ENCODE assay signal across 29 cellular contexts in genomic region chr1:16461681-16462080, GRCh38. TPM values are rescaled to one million over a fixed set of nuclear protein-coding genes. Genes with fewer than 3 reads are reported as not detected.
DNase-seq lines count a peak whose midpoint lies in the region; ATAC-seq, FAIRE-seq and TF ChIP-seq lines count a peak whose summit lies in the region.
"Had no signal": no experiment of that assay in that cellular context is flagged by ENCODE, and none has a peak within 500 bp of the region (broad histone marks: within the 10 kb centered on the region; RNA-seq: fewer than 3 reads in every experiment).

No MANE protein-coding gene starts in this region.

- TF ChIP-seq RAD21 in GM12878 (IDR thresholded peaks at IDR 0.05; ENCODE audit: insufficient read depth, low read depth, low read length) = no peak

- no peaks in the 10 kb centered on the region for H3K4me1 ChIP-seq in CD4-positive, alpha-beta memory T cell (ENCODE audit: insufficient read depth, low read length)
- H3K4me1 ChIP-seq in HEK293 (ENCODE audit: control insufficient read depth, insufficient read depth, low read length) = no peaks in the 10 kb centered on the region
- no peaks in the 10 kb centered on the region for H3K4me1 ChIP-seq in GM12878 (ENCODE audit: control insufficient read depth, insufficient read depth, low read length)
- H3K4me1 ChIP-seq in naive thymus-derived CD4-positive, alpha-beta T cell (ENCODE audit: control insufficient read depth in 2 of 2, insufficient read depth in 2 of 2, low read length in 2 of 2) = no peaks in the 10 kb centered on the region
- no peaks in the 10 kb centered on the region for H3K4me1 ChIP-seq in right cardiac atrium (ENCODE audit: control insufficient read depth, insufficient read depth, low read length)

- no peak overlapping the region for H3K4me3 Mint-ChIP-seq in CD4-positive, alpha-beta memory T cell
- H3K4me3 Mint-ChIP-seq in naive thymus-derived CD4-positive, alpha-beta T cell = no peak overlapping the region
- no peak overlapping the region for H3K4me3 Mint-ChIP-seq in endothelial cell (ENCODE audit: unreplicated experiment)
- H3K4me3 Mint-ChIP-seq: central memory CD8-positive, alpha-beta T cell; naive B cell had no signal

- DNase-seq in CD4-positive, alpha-beta memory T cell = no peak
- no peak for DNase-seq in GM12878 (ENCODE audit: low read depth, low spot score)
- no peak for DNase-seq in naive thymus-derived CD4-positive, alpha-beta T cell
- DNase-seq in endothelial cell (ENCODE audit: low spot score) = no peak
- no peak for DNase-seq in amniotic stem cell (lab: John Stamatoyannopoulos, UW)
- DNase-seq in right cardiac atrium = no peak
- DNase-seq: activated CD4-positive, alpha-beta T cell treated with anti-CD3 and anti-CD28 coated beads, Interleukin-2, amount 50 U/mL, for 48 hours; activated gamma-delta T cell treated with Interleukin-2 at 50 U/mL for 16 hours; EL; head of caudate nucleus; left colon; mesenchymal stem cell; MM.1S; naive B cell; NCI-H1417 treated with DMSO at 0.1 percent for 48 hours; NCI-H2081 treated with DMSO at 0.1 percent for 48 hours; NCI-H446; OCI-M1; stimulated activated CD4-positive, alpha-beta T cell treated with anti-CD3 and anti-CD28 coated beads, Interleukin-4, amount 100 ng/mL, for 24 hours; stimulated activated naive CD8-positive, alpha-beta T cell treated with anti-CD3 and anti-CD28 coated beads, Interleukin-15, Interleukin-2, amounts not matched to agents 100 U/mL and 50 U/mL, for 24 hours; T1000 had no signal

- no peaks in the 10 kb centered on the region for H3K9me3 ChIP-seq in CD4-positive, alpha-beta memory T cell (ENCODE audit: control insufficient read depth in 1 of 2, low read length in 2 of 2)
- H3K9me3 ChIP-seq in HEK293 (ENCODE audit: control insufficient read depth, insufficient read depth, low read depth, low read length) (no peaks in the 10 kb centered on the region), GM12878 (replicated peaks; ENCODE audit: control insufficient read depth, insufficient read depth, low read length) (no peaks in the 10 kb centered on the region), right cardiac atrium (ENCODE audit: control insufficient read depth, low read length) (no peaks in the 10 kb centered on the region)
- H3K9me3 ChIP-seq in naive thymus-derived CD4-positive, alpha-beta T cell (ENCODE audit: control insufficient read depth in 2 of 3, low read length in 3 of 3) = no peaks in the 10 kb centered on the region
- H3K9me3 ChIP-seq: ascending aorta, thoracic aorta had no signal

- H3K4me1 Mint-ChIP-seq in CD4-positive, alpha-beta memory T cell = peaks cover 0 to 9% (median 6%) of the 10 kb centered on the region in 4 donors
- peaks cover 0 to 18% (median 6%) of the 10 kb centered on the region in 7 donors for H3K4me1 Mint-ChIP-seq in naive thymus-derived CD4-positive, alpha-beta T cell
- H3K4me1 Mint-ChIP-seq in endothelial cell (ENCODE audit: unreplicated experiment) = no peaks in the 10 kb centered on the region

- no peak overlapping the region for H3K4me3 ChIP-seq in CD4-positive, alpha-beta memory T cell (ENCODE audit: low read length in 2 of 2)
- H3K4me3 ChIP-seq in HEK293 (ENCODE audit: low read depth, low read length) (no peak overlapping the region), GM12878 (no peak overlapping the region), right cardiac atrium (ENCODE audit: low read length) (no peak overlapping the region)
- no peak overlapping the region for H3K4me3 ChIP-seq in naive thymus-derived CD4-positive, alpha-beta T cell (ENCODE audit: low read length)
- H3K4me3 ChIP-seq: ascending aorta, thoracic aorta had no signal

- in situ Hi-C loops in GM12878 (cut with MboI) = no loop called here

- TF ChIP-seq POLR2A in GM12878 (IDR thresholded peaks at IDR 0.05; ENCODE audit: low read depth, low read length) = no peak

- POLR2A ChIA-PET in CD4-positive, alpha-beta memory T cell (lab: Charles Lee; ENCODE audit: partially characterized antibody) = no interaction called here
- POLR2A ChIA-PET in HEK293 (lab: Yijun Ruan, JAX) = no interaction called here
- POLR2A ChIA-PET in GM12878 (lab: Charles Lee) = interaction anchor here (1.5 kb wide), 1 partner anchor 12 kb away, joined by 5 read pairs; no protein-coding TSS in a partner anchor
- POLR2A ChIA-PET in naive thymus-derived CD4-positive, alpha-beta T cell (lab: Charles Lee) = interaction anchor here (1.2 kb wide), 1 partner anchor 627 kb away, joined by 3 read pairs; no protein-coding TSS in a partner anchor

- H3K27me3 Mint-ChIP-seq in CD4-positive, alpha-beta memory T cell = no peaks in the 10 kb centered on the region
- H3K27me3 Mint-ChIP-seq in naive thymus-derived CD4-positive, alpha-beta T cell = no peaks in the 10 kb centered on the region
- H3K27me3 Mint-ChIP-seq in endothelial cell (ENCODE audit: unreplicated experiment) = peaks cover 1% of the 10 kb centered on the region
- H3K27me3 Mint-ChIP-seq: central memory CD8-positive, alpha-beta T cell; naive B cell had no signal

- WGBS in GM12878 (ENCODE audit: insufficient coverage, insufficient replicate concordance, low lambda C conversion rate, missing lambda C conversion rate) = 96% methylated on average over 3 of the region's 3 CpGs
- 94% methylated on average over 3 of the region's 3 CpGs for WGBS in right cardiac atrium

- RAD21 ChIA-PET in GM12878 (lab: Charles Lee; ENCODE audit: unreplicated experiment) = no interaction called here

- no peaks in the 10 kb centered on the region for H4K20me1 ChIP-seq in GM12878 (ENCODE audit: control insufficient read depth, insufficient read depth)

- intact Hi-C loops in CD4-positive, alpha-beta memory T cell (cut with micrococcal nuclease) = no loop called here
- intact Hi-C loops in GM12878 (cut with micrococcal nuclease; ENCODE audit: unreplicated experiment) (no loop called here), right cardiac atrium (cut with DNase I) (no loop called here)
- intact Hi-C loops in naive thymus-derived CD4-positive, alpha-beta T cell (cut with micrococcal nuclease) = no loop called here

- ATAC-seq in GM12878 (no peak), right cardiac atrium (no peak)
- no peak for ATAC-seq in naive thymus-derived CD4-positive, alpha-beta T cell
- ATAC-seq: left colon; stimulated activated naive CD8-positive, alpha-beta T cell treated with anti-CD3 and anti-CD28 coated beads, Interleukin-15, Interleukin-2, amounts not matched to agents 100 U/mL and 50 U/mL, for 24 hours had no signal

- FAIRE-seq in GM12878 (lab: Jason Lieb, UNC) = no peak
- FAIRE-seq: GM19239 had no signal

- peaks cover 41% of the 10 kb centered on the region for H3K36me3 ChIP-seq in CD4-positive, alpha-beta memory T cell (ENCODE audit: insufficient read depth, low read length)
- H3K36me3 ChIP-seq in HEK293 (ENCODE audit: control insufficient read depth in 2 of 2, insufficient read depth in 1 of 2, low read length in 2 of 2) (peaks cover 18 to 71% of the 10 kb centered on the region in 2 experiments; a peak in 2 of 3 replicates), GM12878 (ENCODE audit: control insufficient read depth in 2 of 2, insufficient read depth in 2 of 2, low read length in 1 of 2) (peaks cover 8 to 38% of the 10 kb centered on the region in 2 experiments; a peak in 3 of 4 replicates)
- H3K36me3 ChIP-seq in naive thymus-derived CD4-positive, alpha-beta T cell (ENCODE audit: control insufficient read depth in 2 of 3, insufficient read depth in 3 of 3, low read length in 3 of 3) = peaks cover 10 to 65% (median 10%) of the 10 kb centered on the region in 3 experiments

- H3K27ac ChIP-seq in CD4-positive, alpha-beta memory T cell (ENCODE audit: low read depth, low read length) = no peak overlapping the region
- H3K27ac ChIP-seq in HEK293 (ENCODE audit: extremely low read depth, low read depth, low read length) = no peak overlapping the region
- H3K27ac ChIP-seq in GM12878 (ENCODE audit: control insufficient read depth, insufficient read depth) = no peak overlapping the region
- H3K27ac ChIP-seq in naive thymus-derived CD4-positive, alpha-beta T cell (ENCODE audit: low read depth, low read length) = no peak overlapping the region
- H3K27ac ChIP-seq in right cardiac atrium (ENCODE audit: low read length) = no peak overlapping the region
- H3K27ac ChIP-seq: ascending aorta, C4-2B, thoracic aorta had no signal

- H3K4me2 ChIP-seq in GM12878 (ENCODE audit: control insufficient read depth, insufficient read depth) = no peak overlapping the region

- SMC1A ChIA-PET in GM12878 (lab: Charles Lee; ENCODE audit: uncharacterized antibody, unreplicated experiment) = no interaction called here

- H3K9ac ChIP-seq in GM12878 (ENCODE audit: control insufficient read depth, insufficient read depth, low read length) = no peak overlapping the region

- no peak overlapping the region for H2AFZ ChIP-seq in GM12878 (ENCODE audit: control insufficient read depth, low read depth, low read length)

- peaks cover 24 to 67% of the 10 kb centered on the region in 2 donors for H3K36me3 Mint-ChIP-seq in CD4-positive, alpha-beta memory T cell
- peaks cover 4 to 39% (median 19%) of the 10 kb centered on the region in 5 donors for H3K36me3 Mint-ChIP-seq in naive thymus-derived CD4-positive, alpha-beta T cell
- H3K36me3 Mint-ChIP-seq in endothelial cell (ENCODE audit: low read depth, unreplicated experiment) = peaks cover 42% of the 10 kb centered on the region
- H3K36me3 Mint-ChIP-seq: naive B cell had no signal

- TF ChIP-seq EP300 in GM12878 (IDR thresholded peaks at IDR 0.05; ENCODE audit: borderline replicate concordance in 1 of 2, control insufficient read depth in 1 of 2, low read depth in 2 of 2, low read length in 2 of 2) = no peak

- no peak for TF ChIP-seq CTCF in HEK293 (tag by site-specific recombination; IDR thresholded peaks at IDR 0.05)
- TF ChIP-seq CTCF in GM12878 (IDR thresholded peaks at IDR 0.05 in 2 of 3, conservative IDR thresholded peaks at IDR 0.05 in 1 of 3; ENCODE audit: control insufficient read depth in 2 of 3, extremely low read depth in 1 of 3, insufficient read depth in 1 of 3, low read depth in 3 of 3, low read length in 3 of 3) = no peak
- TF ChIP-seq CTCF in endothelial cell (IDR thresholded peaks at IDR 0.05; ENCODE audit: unreplicated experiment) = no peak

- BruUV-seq in GM12878 (replicated peaks; lab: Mats Ljungman, UMichigan) = no TSS peak

- peak overlapping the region in 4 of 7 donors; percentile 48 to 83 (median 66) for H3K27ac Mint-ChIP-seq in CD4-positive, alpha-beta memory T cell
- peak overlapping the region in 8 of 9 donors; percentile 2 to 61 (median 44) for H3K27ac Mint-ChIP-seq in naive thymus-derived CD4-positive, alpha-beta T cell
- no peak overlapping the region for H3K27ac Mint-ChIP-seq in endothelial cell (ENCODE audit: unreplicated experiment)

- H3K27me3 ChIP-seq in CD4-positive, alpha-beta memory T cell (ENCODE audit: insufficient read depth, low read length) = no peaks in the 10 kb centered on the region
- H3K27me3 ChIP-seq in GM12878 (replicated peaks in 1 of 2; ENCODE audit: control insufficient read depth in 2 of 2, insufficient read depth in 2 of 2, low read length in 1 of 2) (no peaks in the 10 kb centered on the region), right cardiac atrium (ENCODE audit: control insufficient read depth, insufficient read depth) (no peaks in the 10 kb centered on the region)
- no peaks in the 10 kb centered on the region for H3K27me3 ChIP-seq in naive thymus-derived CD4-positive, alpha-beta T cell (ENCODE audit: control insufficient read depth in 2 of 2, insufficient read depth in 2 of 2, low read length in 2 of 2)
- H3K27me3 ChIP-seq: ascending aorta had no signal

- no peaks in the 10 kb centered on the region for H3K79me2 ChIP-seq in GM12878 (ENCODE audit: control insufficient read depth, insufficient read depth, low read length)

- no peaks in the 10 kb centered on the region for H3K9me3 Mint-ChIP-seq in CD4-positive, alpha-beta memory T cell
- peaks cover 0 to 2% (median 0%) of the 10 kb centered on the region in 11 donors for H3K9me3 Mint-ChIP-seq in naive thymus-derived CD4-positive, alpha-beta T cell
- no peaks in the 10 kb centered on the region for H3K9me3 Mint-ChIP-seq in endothelial cell (ENCODE audit: unreplicated experiment)
- H3K9me3 Mint-ChIP-seq: central memory CD8-positive, alpha-beta T cell; naive B cell had no signal

- CTCF ChIA-PET in CD4-positive, alpha-beta memory T cell (lab: Charles Lee; ENCODE audit: partially characterized antibody) = interaction anchor here (0.8 to 1.0 kb wide), 2 partner anchors 19 to 31 kb away, joined by 3 read pairs; no protein-coding TSS in a partner anchor
- CTCF ChIA-PET in HEK293 (lab: Yijun Ruan, JAX) (no interaction called here), GM12878 (lab: Yijun Ruan, JAX) (no interaction called here)
- CTCF ChIA-PET in naive thymus-derived CD4-positive, alpha-beta T cell (lab: Charles Lee) = no interaction called here

RNA-seq across cellular contexts. Expression of gene NECAP2, which starts 21.2 kb away (rescaled TPM):
- 100 to 1,000 TPM; 154 to 165 TPM for total RNA-seq in CD4-positive, alpha-beta memory T cell
- 100 to 1,000 TPM; 243 to 341 TPM for polyA plus RNA-seq in CD4-positive, alpha-beta memory T cell
- 90.9 and 92.9 TPM in 2 replicates for total RNA-seq in GM12878 (2013; cell fraction: nucleolus; rRNA removed)
- 76.6 and 76.9 TPM in 2 replicates for total RNA-seq in GM12878 (2014; rRNA removed)
- total RNA-seq in GM12878 (2014; rRNA removed; fragmentation: Illumina TruSeq; extraction: Trizol) = 53.1 and 56.2 TPM in 2 replicates
- 51.3 and 55.4 TPM in 2 replicates for total RNA-seq in GM12878 (2021)
- polyA plus RNA-seq in GM12878 (2011; ENCODE audit: low read depth) = 34.9 TPM
- 78.9 and 98.0 TPM in 2 replicates for polyA plus RNA-seq in GM12878 (2011; rRNA removed)
- polyA plus RNA-seq in GM12878 (2011; cell fraction: cytosol; rRNA removed) = 113 and 116 TPM in 2 replicates
- 88.8 and 94.5 TPM in 2 replicates for polyA plus RNA-seq in GM12878 (2011; cell fraction: nucleus; rRNA removed)
- 63.5 and 63.9 TPM in 2 replicates for polyA plus RNA-seq in GM12878 (2012)
- polyA plus RNA-seq in GM12878 (2014; fragmentation: Illumina TruSeq; extraction: Trizol) = 52.1 and 54.9 TPM in 2 replicates
- 10 to 100 TPM; 16.3 to 21.1 TPM for polyA plus RNA-seq in GM12878 (2014; fragmentation: Nextera tagmentation; extraction: Ambion mirVana)
- 62.7 and 69.3 TPM in 2 replicates for polyA plus RNA-seq in GM12878 (2014; rRNA removed)
- 10 to 100 TPM; 58.7 to 59.2 TPM for polyA plus RNA-seq in GM12878 (2016; fragmentation: Nextera tagmentation; extraction: Ambion mirVana)
- polyA minus RNA-seq in GM12878 (2011; rRNA and poly(A)+ RNA removed) = 61.8 and 105 TPM in 2 replicates
- 24.5 and 33.2 TPM in 2 replicates for polyA minus RNA-seq in GM12878 (2011; cell fraction: cytosol; rRNA and poly(A)+ RNA removed)
- 42.2 and 50.8 TPM in 2 replicates for polyA minus RNA-seq in GM12878 (2011; cell fraction: nucleus; rRNA and poly(A)+ RNA removed)
- total RNA-seq in naive thymus-derived CD4-positive, alpha-beta T cell = 100 to 1,000 TPM in 4 of 5 experiments, 10 to 100 TPM in 1; 98.2 to 161 (median 148) TPM
- 100 to 1,000 TPM; 258 to 264 TPM for polyA plus RNA-seq in naive thymus-derived CD4-positive, alpha-beta T cell
- total RNA-seq in endothelial cell (ENCODE audit: unreplicated experiment) = 192 TPM
- total RNA-seq in right cardiac atrium = 10 to 100 TPM; 14.1 to 19.0 (median 18.1) TPM
- polyA plus RNA-seq in right cardiac atrium = 14.6 TPM

RNA-seq across cellular contexts. Expression of gene SPATA21, which starts 24.5 kb away (rescaled TPM):
- not detected for total RNA-seq in CD4-positive, alpha-beta memory T cell
- not detected for polyA plus RNA-seq in CD4-positive, alpha-beta memory T cell
- total RNA-seq in GM12878 (2013; cell fraction: nucleolus; rRNA removed) = not detected in 2 replicates
- total RNA-seq in GM12878 (2014; rRNA removed) (0.28 and 0.33 TPM in 2 replicates), GM12878 (2014; rRNA removed; fragmentation: Illumina TruSeq; extraction: Trizol) (not detected in 2 replicates), GM12878 (2021) (0.05 TPM in 2 replicates), endothelial cell (ENCODE audit: unreplicated experiment) (not detected), right cardiac atrium (not detected)
- not detected for polyA plus RNA-seq in GM12878 (2011; ENCODE audit: low read depth)
- polyA plus RNA-seq in GM12878 (2011; rRNA removed) (0.14 and 0.57 TPM in 2 replicates), GM12878 (2014; fragmentation: Illumina TruSeq; extraction: Trizol) (0.09 and 0.33 TPM in 2 replicates), GM12878 (2014; fragmentation: Nextera tagmentation; extraction: Ambion mirVana) (1 to 10 TPM in 1 of 2 experiments, under 1 TPM in 1; 0.24 to 1.1 TPM), GM12878 (2014; rRNA removed) (0.03 and 0.09 TPM in 2 replicates), GM12878 (2016; fragmentation: Nextera tagmentation; extraction: Ambion mirVana) (under 1 TPM; 0.19 to 0.60 TPM), right cardiac atrium (0.23 TPM)
- polyA plus RNA-seq in GM12878 (2011; cell fraction: cytosol; rRNA removed) = 0.42 and 0.45 TPM in 2 replicates
- polyA plus RNA-seq in GM12878 (2011; cell fraction: nucleus; rRNA removed) = 2.0 and 2.6 TPM in 2 replicates
- 0.07 TPM in 1 of 2 replicates, not detected in the other for polyA plus RNA-seq in GM12878 (2012)
- 0.07 and 0.15 TPM in 2 replicates for polyA minus RNA-seq in GM12878 (2011; rRNA and poly(A)+ RNA removed)
- not detected in 2 replicates for polyA minus RNA-seq in GM12878 (2011; cell fraction: cytosol; rRNA and poly(A)+ RNA removed)
- polyA minus RNA-seq in GM12878 (2011; cell fraction: nucleus; rRNA and poly(A)+ RNA removed) = 0.24 TPM in 1 of 2 replicates, not detected in the other
- total RNA-seq in naive thymus-derived CD4-positive, alpha-beta T cell = not detected
- not detected for polyA plus RNA-seq in naive thymus-derived CD4-positive, alpha-beta T cell
- total RNA-seq: ascending aorta, epithelial cell of proximal tubule, left colon, osteocyte, thoracic aorta had no signal

RNA-seq across cellular contexts. Expression of gene RNU1-1, which starts 52.4 kb away (rescaled TPM):
- total RNA-seq in CD4-positive, alpha-beta memory T cell = 1,000 to 10,000 TPM; 3,010 to 3,866 TPM
- polyA plus RNA-seq in CD4-positive, alpha-beta memory T cell = not detected
- total RNA-seq in GM12878 (2013; cell fraction: nucleolus; rRNA removed) = under 0.01 TPM in 2 replicates
- under 0.01 TPM in 2 replicates for total RNA-seq in GM12878 (2014; rRNA removed)
- total RNA-seq in GM12878 (2014; rRNA removed; fragmentation: Illumina TruSeq; extraction: Trizol) = 20,946 and 25,634 TPM in 2 replicates
- 2,403 and 2,678 TPM in 2 replicates for total RNA-seq in GM12878 (2021)
- not detected for polyA plus RNA-seq in GM12878 (2011; ENCODE audit: low read depth)
- polyA plus RNA-seq in GM12878 (2011; rRNA removed) = 82.4 and 113 TPM in 2 replicates
- polyA plus RNA-seq in GM12878 (2011; cell fraction: cytosol; rRNA removed) = under 0.01 TPM in 1 of 2 replicates, not detected in the other
- under 0.01 TPM in 2 replicates for polyA plus RNA-seq in GM12878 (2011; cell fraction: nucleus; rRNA removed)
- 66.2 TPM in 1 of 2 replicates, not detected in the other for polyA plus RNA-seq in GM12878 (2012)
- polyA plus RNA-seq in GM12878 (2014; fragmentation: Illumina TruSeq; extraction: Trizol) = not detected in 2 replicates
- polyA plus RNA-seq in GM12878 (2014; fragmentation: Nextera tagmentation; extraction: Ambion mirVana) = 1 to 10 TPM; 4.5 to 4.9 TPM
- not detected in 2 replicates for polyA plus RNA-seq in GM12878 (2014; rRNA removed)
- polyA plus RNA-seq in GM12878 (2016; fragmentation: Nextera tagmentation; extraction: Ambion mirVana) = 1 to 10 TPM; 2.6 to 3.6 TPM
- under 0.01 and 12,429 TPM in 2 replicates for polyA minus RNA-seq in GM12878 (2011; rRNA and poly(A)+ RNA removed)
- 90,580 and 95,504 TPM in 2 replicates for polyA minus RNA-seq in GM12878 (2011; cell fraction: cytosol; rRNA and poly(A)+ RNA removed)
- 67,711 and 110,374 TPM in 2 replicates for polyA minus RNA-seq in GM12878 (2011; cell fraction: nucleus; rRNA and poly(A)+ RNA removed)
- 1,000 to 10,000 TPM; 2,341 to 4,458 (median 3,337) TPM for total RNA-seq in naive thymus-derived CD4-positive, alpha-beta T cell
- polyA plus RNA-seq in naive thymus-derived CD4-positive, alpha-beta T cell = not detected
- 3,428 TPM for total RNA-seq in endothelial cell (ENCODE audit: unreplicated experiment)
- 1,000 to 10,000 TPM; 3,675 to 8,578 (median 7,073) TPM for total RNA-seq in right cardiac atrium
- polyA plus RNA-seq in right cardiac atrium = not detected

Comparison
In these comparisons a context has a peak if more than half of its experiments do, and no peak if none do; other contexts are left out.
1. POLR2A ChIA-PET loops: an anchor here in GM12878 (1.5 kb wide) and naive thymus-derived CD4-positive, alpha-beta T cell (1.2 kb wide); none called in CD4-positive, alpha-beta memory T cell and HEK293.